ENCODE assay signal across 23 cellular contexts in genomic region chr19:41276231-41276630, GRCh38. TPM values are rescaled to one million over a fixed set of nuclear protein-coding genes. Genes with fewer than 3 reads are reported as not detected.
DNase-seq lines count a peak whose midpoint lies in the region; ATAC-seq and TF ChIP-seq lines count a peak whose summit lies in the region.
"Had no signal": no experiment of that assay in that cellular context is flagged by ENCODE, and none has a peak within 500 bp of the region (broad histone marks: within the 10 kb centered on the region; RNA-seq: fewer than 3 reads in every experiment).

No MANE protein-coding gene starts in this region.

- no peak for TF ChIP-seq CTCF in HL-60 (IDR thresholded peaks at IDR 0.05; ENCODE audit: insufficient read depth, low read length)
- no peak for TF ChIP-seq CTCF in fibroblast of villous mesenchyme (IDR thresholded peaks at IDR 0.05; ENCODE audit: insufficient read depth, low read depth, low read length)

- H3K27me3 ChIP-seq in HL-60 (ENCODE audit: insufficient read depth, poor library complexity, severe bottlenecking) = no peaks in the 10 kb centered on the region
- H3K27me3 ChIP-seq: body of pancreas, ovary, right atrium auricular region, transverse colon had no signal

- intact Hi-C loops in left ventricle myocardium superior (cut with micrococcal nuclease) = no loop called here

- H3K4me3 ChIP-seq in HL-60 (replicated peaks; ENCODE audit: insufficient read depth, low read length) (no peak overlapping the region), fibroblast of villous mesenchyme (ENCODE audit: low read depth, low read length) (no peak overlapping the region)
- H3K4me3 ChIP-seq: body of pancreas, ovary, right atrium auricular region, transverse colon had no signal

- H3K27ac ChIP-seq in HL-60 (replicated peaks) = no peak overlapping the region
- H3K27ac ChIP-seq: body of pancreas, ovary, right atrium auricular region, transverse colon had no signal

- peak; percentile 70 to 76 for DNase-seq in AML-193 (lab: John Stamatoyannopoulos, UW)
- peak; percentile 48 to 53 for DNase-seq in HL-60 (ENCODE audit: low read depth in 1 of 2, low spot score in 1 of 2)
- DNase-seq in amniotic epithelial cell (ENCODE audit: low read depth) = peak; percentile 97
- peak; percentile 66 for DNase-seq in fibroblast of villous mesenchyme (ENCODE audit: low read depth)
- no peak for DNase-seq in globus pallidus (ENCODE audit: low spot score)
- no peak for DNase-seq in left ventricle myocardium superior
- DNase-seq in NCI-H2171 treated with DMSO at 0.1 percent for 48 hours (lab: John Stamatoyannopoulos, UW) = no peak
- DNase-seq: activated naive CD8-positive, alpha-beta T cell treated with anti-CD3 and anti-CD28 coated beads for 36 hours; body of pancreas; DMS53; effector CD8-positive, alpha-beta T cell; left colon; natural killer cell; NCI-H1417; NCI-H2107; NCI-H510A treated with DMSO at 0.1 percent for 48 hours; ovary; stimulated activated naive CD8-positive, alpha-beta T cell treated with anti-CD3 and anti-CD28 coated beads, Interleukin-15, amount 100 ng/mL, for 72 hours; transverse colon had no signal

- ATAC-seq in HG03097 (IDR thresholded peaks at IDR 0.05; ENCODE audit: low FRiP score, unreplicated experiment) (no peak), left ventricle myocardium superior (no peak)
- ATAC-seq: body of pancreas; esophagus mucosa; left colon; natural killer cell; Panc1; stimulated activated naive CD8-positive, alpha-beta T cell treated with anti-CD3 and anti-CD28 coated beads, Interleukin-15, amount 100 ng/mL, for 72 hours had no signal

RNA-seq across cellular contexts. Expression of gene HNRNPUL1, which starts 12.1 kb away (rescaled TPM):
- total RNA-seq in fibroblast of villous mesenchyme = 123 and 128 TPM in 2 replicates
- total RNA-seq in left ventricle myocardium superior = 128 TPM

RNA-seq across cellular contexts. Expression of gene CCDC97, which starts 33.7 kb away (rescaled TPM):
- total RNA-seq in fibroblast of villous mesenchyme (9.7 and 11.2 TPM in 2 replicates), left ventricle myocardium superior (15.9 TPM)

RNA-seq across cellular contexts. Expression of gene AXL, which starts 57.2 kb away (rescaled TPM):
- total RNA-seq in fibroblast of villous mesenchyme (360 and 363 TPM in 2 replicates), left ventricle myocardium superior (13.8 TPM)

Comparison
In these comparisons a context has a peak if more than half of its experiments do, and no peak if none do; other contexts are left out.
1. DNase-seq: peak in AML-193 (2 of 2), HL-60 (2 of 2), amniotic epithelial cell (single experiment) and fibroblast of villous mesenchyme (single experiment); none in globus pallidus (single experiment), left ventricle myocardium superior (single experiment) and NCI-H2171 treated with DMSO at 0.1 percent for 48 hours (single experiment).
2. RNA of gene AXL, which starts 57.2 kb away (total RNA-seq): 360 to 363 TPM in fibroblast of villous mesenchyme; 13.8 TPM in left ventricle myocardium superior (single experiment); every median in the first group is over 10 times any median in the second.